8 cellular contexts compared by ENCODE assay signal in genomic region chr7:156999611-157000046, GRCh38. TPM values are rescaled to one million over a fixed set of nuclear protein-coding genes. Genes with fewer than 3 reads are reported as not detected.
DNase-seq lines count a peak whose midpoint lies in the region; ATAC-seq lines count a peak whose summit lies in the region.

No MANE protein-coding gene starts in this region.

- DNase-seq in activated CD4-positive, alpha-beta T cell treated with anti-CD3 and anti-CD28 coated beads, Interleukin-2, amount 10 ng/mL, durations not matched to agents 7 days and 5 days, result no peak
- no peak for DNase-seq in activated CD4-positive, alpha-beta T cell treated with anti-CD3 and anti-CD28 coated beads, Interleukin-2, amount 50 U/mL, for 1 hour
- no peak for DNase-seq in T-cell
- no peak for DNase-seq in UCSD-AML1 (lab: John Stamatoyannopoulos, UW; ENCODE audit: unreplicated experiment)
- no peak for DNase-seq in DMS 273 treated with DMSO at 0.1 percent for 48 hours (lab: John Stamatoyannopoulos, UW)

- H3K4me3 ChIP-seq in iPS-18a (ENCODE audit: low read length) (peak overlapping the region; percentile 21), thymus (ENCODE audit: low read length) (peak overlapping the region; percentile 48)

- no peaks in the 10 kb centered on the region for H3K9me3 Mint-ChIP-seq in activated CD4-positive, alpha-beta T cell treated with anti-CD3 and anti-CD28 coated beads, Interleukin-2, amount 10 ng/mL, durations not matched to agents 7 days and 5 days
- no peaks in the 10 kb centered on the region for H3K9me3 Mint-ChIP-seq in T-cell

- WGBS in thymus, result 2% methylated on average over 56 of the region's 56 CpGs

- CTCF ChIA-PET in activated CD4-positive, alpha-beta T cell treated with anti-CD3 and anti-CD28 coated beads, Interleukin-2, amount 10 ng/mL, durations not matched to agents 7 days and 5 days (lab: Charles Lee), result no interaction called here
- CTCF ChIA-PET in T-cell (lab: Charles Lee), result no interaction called here

- peaks cover 92% of the 10 kb centered on the region for H3K27me3 ChIP-seq in iPS-18a (ENCODE audit: control insufficient read depth, insufficient read depth, low read length)
- peaks cover 74% of the 10 kb centered on the region for H3K27me3 ChIP-seq in thymus (ENCODE audit: control insufficient read depth, insufficient read depth)

- no peak overlapping the region for H3K27ac Mint-ChIP-seq in activated CD4-positive, alpha-beta T cell treated with anti-CD3 and anti-CD28 coated beads, Interleukin-2, amount 10 ng/mL, durations not matched to agents 7 days and 5 days
- H3K27ac Mint-ChIP-seq in T-cell, result no peak overlapping the region

- H3K27ac ChIP-seq in iPS-18a (ENCODE audit: low read length) (no peak overlapping the region), thymus (ENCODE audit: low read depth) (no peak overlapping the region)

- H3K27me3 Mint-ChIP-seq in activated CD4-positive, alpha-beta T cell treated with anti-CD3 and anti-CD28 coated beads, Interleukin-2, amount 10 ng/mL, durations not matched to agents 7 days and 5 days, result peaks cover 71% of the 10 kb centered on the region
- peaks cover 66 to 72% of the 10 kb centered on the region in 2 donors for H3K27me3 Mint-ChIP-seq in T-cell

- H3K4me3 Mint-ChIP-seq in activated CD4-positive, alpha-beta T cell treated with anti-CD3 and anti-CD28 coated beads, Interleukin-2, amount 10 ng/mL, durations not matched to agents 7 days and 5 days, result peak overlapping the region; percentile 36
- H3K4me3 Mint-ChIP-seq in T-cell, result peak overlapping the region; percentile 49 to 78 (median 58)

- ATAC-seq in T-cell (replicated peaks in 1 of 4) (no peak), HG02981 (IDR thresholded peaks at IDR 0.05; ENCODE audit: unreplicated experiment) (no peak)

- no peaks in the 10 kb centered on the region for H3K9me3 ChIP-seq in iPS-18a (ENCODE audit: control insufficient read depth, low read depth, low read length)
- no peaks in the 10 kb centered on the region for H3K9me3 ChIP-seq in thymus (ENCODE audit: control insufficient read depth)

- H3K9ac ChIP-seq in iPS-18a (ENCODE audit: low read length), result no peak overlapping the region

- peaks cover 3% of the 10 kb centered on the region for H3K4me1 ChIP-seq in iPS-18a (ENCODE audit: control insufficient read depth, low read depth, low read length)
- no peaks in the 10 kb centered on the region for H3K4me1 ChIP-seq in thymus (ENCODE audit: control insufficient read depth, insufficient read depth, low read length)

- POLR2A ChIA-PET in activated CD4-positive, alpha-beta T cell treated with anti-CD3 and anti-CD28 coated beads, Interleukin-2, amount 10 ng/mL, durations not matched to agents 7 days and 5 days (lab: Charles Lee), result interaction anchor here (0.6 kb wide), 1 partner anchor 95 kb away, joined by 4 read pairs; no protein-coding TSS in a partner anchor
- POLR2A ChIA-PET in T-cell (lab: Charles Lee), result no interaction called here

- peaks cover 2% of the 10 kb centered on the region for H3K36me3 Mint-ChIP-seq in activated CD4-positive, alpha-beta T cell treated with anti-CD3 and anti-CD28 coated beads, Interleukin-2, amount 10 ng/mL, durations not matched to agents 7 days and 5 days (ENCODE audit: low read depth)
- no peaks in the 10 kb centered on the region for H3K36me3 Mint-ChIP-seq in T-cell

- H3K36me3 ChIP-seq in iPS-18a (ENCODE audit: control insufficient read depth, low read depth, low read length) (no peaks in the 10 kb centered on the region), thymus (ENCODE audit: control insufficient read depth, insufficient read depth) (no peaks in the 10 kb centered on the region)

- H3K4me1 Mint-ChIP-seq in activated CD4-positive, alpha-beta T cell treated with anti-CD3 and anti-CD28 coated beads, Interleukin-2, amount 10 ng/mL, durations not matched to agents 7 days and 5 days, result peaks cover 21% of the 10 kb centered on the region
- H3K4me1 Mint-ChIP-seq in T-cell, result peaks cover 27 to 32% (median 31%) of the 10 kb centered on the region in 3 donors

RNA-seq across cellular contexts. Expression of gene MNX1, which starts 10.8 kb away (rescaled TPM):
- total RNA-seq in activated CD4-positive, alpha-beta T cell treated with anti-CD3 and anti-CD28 coated beads, Interleukin-2, amount 10 ng/mL, durations not matched to agents 7 days and 5 days, result not detected
- under 1 TPM in 2 of 5 donors, not detected in 3; 0.10 to 0.30 TPM for total RNA-seq in T-cell
- 0.07 TPM for polyA plus RNA-seq in thymus

RNA-seq across cellular contexts. Expression of gene NOM1, which starts 50.1 kb away (rescaled TPM):
- 10 to 100 TPM; 27.2 to 28.6 TPM for total RNA-seq in activated CD4-positive, alpha-beta T cell treated with anti-CD3 and anti-CD28 coated beads, Interleukin-2, amount 10 ng/mL, durations not matched to agents 7 days and 5 days
- total RNA-seq in T-cell, result 10 to 100 TPM; 31.7 to 47.8 (median 33.7) TPM
- 10.6 TPM for polyA plus RNA-seq in thymus
